In the genomic region with DNA sequence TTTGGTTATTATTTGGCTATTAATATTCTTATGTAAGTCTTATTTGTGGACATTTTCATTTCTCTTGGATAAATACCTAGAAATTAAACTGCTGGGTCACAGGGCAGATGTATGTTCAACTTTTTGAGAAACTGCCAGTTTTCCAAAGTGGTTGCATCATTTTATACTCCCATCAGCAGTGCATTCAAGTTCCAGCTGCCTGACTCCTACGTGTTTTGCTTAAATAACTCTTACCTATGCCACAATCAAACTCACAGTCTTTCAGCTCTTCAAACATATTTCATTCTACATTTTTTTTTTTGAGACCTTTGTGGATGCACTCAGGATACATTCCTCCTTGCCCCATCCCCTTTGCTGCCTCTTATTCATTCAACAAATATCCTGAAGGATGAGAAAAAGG, we compare ENCODE assay signal across 26 cellular contexts. TPM values are rescaled to one million over a fixed set of nuclear protein-coding genes. Genes with fewer than 3 reads are reported as not detected.
DNase-seq lines count a peak whose midpoint lies in the region; ATAC-seq, FAIRE-seq and TF ChIP-seq lines count a peak whose summit lies in the region.
"Had no signal": no experiment of that assay in that cellular context is flagged by ENCODE, and none has a peak within 500 bp of the region (broad histone marks: within the 10 kb centered on the region; RNA-seq: fewer than 3 reads in every experiment).

No MANE protein-coding gene starts in this region.

- H3K4me3 ChIP-seq in skeletal muscle cell (ENCODE audit: low read depth, low read length) (no peak overlapping the region), gastrocnemius medialis (no peak overlapping the region)
- H3K4me3 ChIP-seq: neural progenitor cell, stomach, tibial artery had no signal

- FAIRE-seq in D721Med (lab: Jason Lieb, UNC) = no peak
- FAIRE-seq: GM12892, islet of Langerhans had no signal

- no peaks in the 10 kb centered on the region for H3K9me3 ChIP-seq in gastrocnemius medialis
- H3K9me3 ChIP-seq: stomach, tibial artery had no signal

- intact Hi-C loops in gastrocnemius medialis (cut with DNase I; ENCODE audit: low total_unique reads) = no loop called here

- no peak overlapping the region for H3K27ac ChIP-seq in gastrocnemius medialis
- H3K27ac ChIP-seq: 22Rv1, neural progenitor cell, stomach, tibial artery had no signal

- no peaks in the 10 kb centered on the region for H3K36me3 ChIP-seq in gastrocnemius medialis
- H3K36me3 ChIP-seq: neural progenitor cell, stomach, tibial artery had no signal

- in situ Hi-C loops in ACHN (cut with HindIII; ENCODE audit: low pct_ligation_motif_present, low pct_unique_long_range_greater_than_20kb, low sequenced_read_pairs) = no loop called here
- in situ Hi-C loops in gastrocnemius medialis (cut with MboI; ENCODE audit: low sequenced_read_pairs in 4 of 4) = no loop called here

- TF ChIP-seq POLR2A in gastrocnemius medialis (IDR thresholded peaks at IDR 0.05) = no peak

- H3K4me1 ChIP-seq in gastrocnemius medialis = peaks cover 6 to 13% of the 10 kb centered on the region in 2 donors

- peak; percentile 10 for DNase-seq in DMS 273 (lab: John Stamatoyannopoulos, UW; ENCODE audit: unreplicated experiment)
- DNase-seq in DMS 273 treated with DMSO at 0.1 percent for 48 hours (lab: John Stamatoyannopoulos, UW) = no peak
- peak; percentile 36 for DNase-seq in OCI-M1 (lab: John Stamatoyannopoulos, UW)
- peak; percentile 43 for DNase-seq in fibroblast of gingiva (ENCODE audit: low read depth)
- peak; percentile 36 for DNase-seq in skeletal muscle cell (ENCODE audit: low read depth)
- DNase-seq in ACHN = no peak
- DNase-seq in D721Med (ENCODE audit: insufficient read length, low spot score) = no peak
- no peak for DNase-seq in gastrocnemius medialis
- DNase-seq: activated CD4-positive, alpha-beta T cell treated with anti-CD3 and anti-CD28 coated beads, Interleukin-2, amount 10 ng/mL, durations not matched to agents 7 days and 5 days; activated naive CD4-positive, alpha-beta T cell treated with anti-CD3 and anti-CD28 coated beads, Interleukin-2, amount 50 U/mL, for 16 hours; DND-41; H9; hypothalamus; MM.1S; NCI-H1417; NCI-H2081; NCI-H446; NCI-H82; stimulated activated CD8-positive, alpha-beta memory T cell treated with anti-CD3 and anti-CD28 coated beads, Interleukin-4, amount 100 ng/mL, for 48 hours; stomach; tibial artery had no signal

- no peak for ATAC-seq in gastrocnemius medialis
- ATAC-seq: Right ventricle myocardium inferior had no signal

- TF ChIP-seq CTCF in D721Med (IDR thresholded peaks at IDR 0.05; ENCODE audit: insufficient read depth, missing control alignments) (no peak), gastrocnemius medialis (IDR thresholded peaks at IDR 0.05 in 4 of 5, conservative IDR thresholded peaks at IDR 0.05 in 1 of 5) (no peak)

- no peaks in the 10 kb centered on the region for H3K27me3 ChIP-seq in gastrocnemius medialis
- H3K27me3 ChIP-seq: neural progenitor cell, stomach, tibial artery had no signal

RNA-seq across cellular contexts. Expression of gene TCF20, which starts 9.2 kb away (rescaled TPM):
- 10 to 100 TPM in 3 of 4 donors, 1 to 10 TPM in 1; 9.9 to 14.4 (median 12.4) TPM for total RNA-seq in gastrocnemius medialis

Comparison
In these comparisons a context has a peak if more than half of its experiments do, and no peak if none do; other contexts are left out.
1. DNase-seq: peak in DMS 273 (single experiment), OCI-M1 (single experiment), fibroblast of gingiva (single experiment) and skeletal muscle cell (single experiment); none in DMS 273 treated with DMSO at 0.1 percent for 48 hours (single experiment), ACHN (single experiment), D721Med (single experiment) and gastrocnemius medialis (0 of 2).